Comparison of ENCODE assay signal across 15 cellular contexts in genomic region chr2:214246417-214246816, GRCh38.
DNase-seq lines count a peak whose midpoint lies in the region; ATAC-seq and TF ChIP-seq lines count a peak whose summit lies in the region.
"Had no signal": no experiment of that assay in that cellular context is flagged by ENCODE, and none has a peak within 500 bp of the region (broad histone marks: within the 10 kb centered on the region; RNA-seq: fewer than 3 reads in every experiment).

No MANE protein-coding gene starts in this region.

- no peak overlapping the region for H2BK15ac ChIP-seq in H9 (ENCODE audit: low read depth, low read length)

- POLR2A ChIA-PET in WTC11 (lab: Charles Lee): no interaction called here

- H2BK5ac ChIP-seq in H9 (ENCODE audit: insufficient read length, low read length): no peak overlapping the region

- H3K56ac ChIP-seq in H9 (ENCODE audit: insufficient read length, low read depth, low read length): no peak overlapping the region

- H3K9me3 Mint-ChIP-seq in H9 (no peaks in the 10 kb centered on the region), WTC11 (no peaks in the 10 kb centered on the region), neural progenitor cell (no peaks in the 10 kb centered on the region)

- no peak overlapping the region for H3K4me3 Mint-ChIP-seq in H9
- no peak overlapping the region for H3K4me3 Mint-ChIP-seq in WTC11
- no peak overlapping the region for H3K4me3 Mint-ChIP-seq in neural progenitor cell
- H3K4me3 Mint-ChIP-seq: CD4-positive, alpha-beta memory T cell had no signal

- H2BK20ac ChIP-seq in H9 (ENCODE audit: low read depth, low read length, poor library complexity, severe bottlenecking): peak overlapping the region; percentile 26

- H3K9me3 ChIP-seq in H9 (ENCODE audit: control insufficient read depth, low read depth, low read length) (no peaks in the 10 kb centered on the region), neural progenitor cell (ENCODE audit: low read depth) (no peaks in the 10 kb centered on the region)

- H3K18ac ChIP-seq in H9 (ENCODE audit: insufficient read length, low read depth, low read length): no peak overlapping the region

- no peak overlapping the region for H2BK120ac ChIP-seq in H9 (ENCODE audit: low read depth, low read length, poor library complexity, severe bottlenecking)

- H4K5ac ChIP-seq in H9 (ENCODE audit: insufficient read length, low read depth, low read length): no peak overlapping the region

- H2BK12ac ChIP-seq in H9 (ENCODE audit: insufficient read length, low read depth, low read length): no peak overlapping the region

- H4K20me1 ChIP-seq in H9 (ENCODE audit: control insufficient read depth, insufficient read depth, insufficient read length) (no peaks in the 10 kb centered on the region), neural progenitor cell (ENCODE audit: low read depth) (no peaks in the 10 kb centered on the region)

- no peak overlapping the region for H4K91ac ChIP-seq in H9 (ENCODE audit: insufficient read length, low read depth, low read length)

- H3K23me2 ChIP-seq in H9 (ENCODE audit: insufficient read length, low read depth, low read length, poor library complexity, severe bottlenecking): no peaks in the 10 kb centered on the region

- H3K79me2 ChIP-seq in H9 (ENCODE audit: insufficient read depth, low read length) (no peaks in the 10 kb centered on the region), neural progenitor cell (ENCODE audit: low read depth) (no peaks in the 10 kb centered on the region)

- H4K8ac ChIP-seq in H9 (replicated peaks; ENCODE audit: insufficient read length, low read depth, low read length): no peak overlapping the region

- CTCF ChIA-PET in WTC11 (lab: Charles Lee): no interaction called here

- no peak overlapping the region for H3T11ph ChIP-seq in H9 (ENCODE audit: low read length)

- H3K4me1 Mint-ChIP-seq in H9 (peaks cover 9 to 15% of the 10 kb centered on the region in 2 experiments), WTC11 (peaks cover 20% of the 10 kb centered on the region), neural progenitor cell (peaks cover 28% of the 10 kb centered on the region)
- H3K4me1 Mint-ChIP-seq: CD4-positive, alpha-beta memory T cell had no signal

- no peak for TF ChIP-seq CTCF in H9 (conservative IDR thresholded peaks at IDR 0.05)
- no peak for TF ChIP-seq CTCF in WTC11 (IDR thresholded peaks at IDR 0.05)
- no peak for TF ChIP-seq CTCF in neural progenitor cell (IDR thresholded peaks at IDR 0.05)

- H3K4me2 ChIP-seq in H9 (ENCODE audit: insufficient read depth, insufficient read length, low read length) (no peak overlapping the region), neural progenitor cell (no peak overlapping the region)

- H3K27me3 Mint-ChIP-seq in H9 (ENCODE audit: low read depth) (no peaks in the 10 kb centered on the region), WTC11 (ENCODE audit: low read depth) (no peaks in the 10 kb centered on the region), neural progenitor cell (ENCODE audit: insufficient read depth, low read depth) (peaks cover 2% of the 10 kb centered on the region)
- H3K27me3 Mint-ChIP-seq: CD4-positive, alpha-beta memory T cell had no signal

- H3F3A ChIP-seq in neural progenitor cell (ENCODE audit: low read depth): no peaks in the 10 kb centered on the region

- DNase-seq in H9 (no peak), WTC11 (ENCODE audit: low spot score) (no peak), neural progenitor cell (ENCODE audit: low spot score) (peak; percentile 23)
- DNase-seq in central memory CD4-positive, alpha-beta T cell: no peak
- DNase-seq: C1 segment of cervical spinal cord; Calu3; CD4-positive, alpha-beta memory T cell; COR-L47; DND-41; GDM1; GM23248; HCEC 1CT had no signal

- H3K79me1 ChIP-seq in H9 (ENCODE audit: insufficient read depth, low read depth, low read length, poor library complexity, severe bottlenecking): no peaks in the 10 kb centered on the region

- H3K4me1 ChIP-seq in H9 (ENCODE audit: insufficient read depth, low read length): peaks cover 2% of the 10 kb centered on the region; the same call in 1 of the 2 replicates
- H3K4me1 ChIP-seq in neural progenitor cell: no peaks in the 10 kb centered on the region

- no peak overlapping the region for H3K4ac ChIP-seq in H9 (ENCODE audit: low read depth, low read length)

- H3K36me3 ChIP-seq in neural progenitor cell: no peaks in the 10 kb centered on the region

- H3K27ac ChIP-seq in H9 (ENCODE audit: insufficient read length, low read depth, low read length) (no peak overlapping the region), neural progenitor cell (no peak overlapping the region)
- H3K27ac ChIP-seq: GM23248 had no signal

- no peak overlapping the region for H2AK5ac ChIP-seq in H9 (ENCODE audit: insufficient read length, low read length)

- H2AFZ ChIP-seq in H9 (ENCODE audit: low read length): no peak overlapping the region
- H2AFZ ChIP-seq in neural progenitor cell (replicated peaks): no peak overlapping the region
- H2AFZ ChIP-seq: GM23248 had no signal

- no peak overlapping the region for H3K23ac ChIP-seq in H9 (ENCODE audit: insufficient read length, low read depth, low read length)

- ATAC-seq in WTC11 (peak; percentile 62), GM19455 (IDR thresholded peaks at IDR 0.05; ENCODE audit: unreplicated experiment) (no peak), GM18873 (IDR thresholded peaks at IDR 0.05; ENCODE audit: low FRiP score, unreplicated experiment) (no peak)
- ATAC-seq: GM12878 had no signal

- H3K36me3 Mint-ChIP-seq in H9 (ENCODE audit: insufficient read depth in 1 of 3, low read depth in 3 of 3): no peaks in the 10 kb centered on the region
- H3K36me3 Mint-ChIP-seq in WTC11: no peaks in the 10 kb centered on the region
- H3K36me3 Mint-ChIP-seq in neural progenitor cell: no peaks in the 10 kb centered on the region
- H3K36me3 Mint-ChIP-seq: CD4-positive, alpha-beta memory T cell had no signal

- H3K27me3 ChIP-seq in H9 (ENCODE audit: insufficient read depth, low read length) (no peaks in the 10 kb centered on the region), neural progenitor cell (no peaks in the 10 kb centered on the region)

- H3K9ac ChIP-seq in H9 (ENCODE audit: extremely low read depth, insufficient read length, low read length) (no peak overlapping the region), neural progenitor cell (no peak overlapping the region)
- H3K9ac ChIP-seq: GM23248 had no signal

- no peak overlapping the region for H3K4me3 ChIP-seq in neural progenitor cell
- H3K4me3 ChIP-seq: GM12878, GM23248 had no signal

- H3K27ac Mint-ChIP-seq in H9: peak overlapping the region in 1 of 3 experiments; percentile 87; a peak in 1 of 7 replicates
- H3K27ac Mint-ChIP-seq in WTC11: peak overlapping the region; percentile 50; the same call in 1 of the 2 replicates
- no peak overlapping the region for H3K27ac Mint-ChIP-seq in neural progenitor cell
- H3K27ac Mint-ChIP-seq: CD4-positive, alpha-beta memory T cell had no signal

- no peak overlapping the region for H3K14ac ChIP-seq in H9 (ENCODE audit: insufficient read depth, low read length)

TF ChIP-seq in WTC11, 78 proteins besides CTCF, POLR2A, EP300 and RAD21:
- TF ChIP-seq NFE2L1 (CRISPR knock-in tag; IDR thresholded peaks at IDR 0.05) (no peak), GABPB1 (CRISPR knock-in tag; IDR thresholded peaks at IDR 0.05) (no peak), PREB (CRISPR knock-in tag; IDR thresholded peaks at IDR 0.05; ENCODE audit: borderline replicate concordance) (no peak), SMAD3 (CRISPR knock-in tag; IDR thresholded peaks at IDR 0.05; ENCODE audit: borderline replicate concordance) (no peak)
